In the genomic region with DNA sequence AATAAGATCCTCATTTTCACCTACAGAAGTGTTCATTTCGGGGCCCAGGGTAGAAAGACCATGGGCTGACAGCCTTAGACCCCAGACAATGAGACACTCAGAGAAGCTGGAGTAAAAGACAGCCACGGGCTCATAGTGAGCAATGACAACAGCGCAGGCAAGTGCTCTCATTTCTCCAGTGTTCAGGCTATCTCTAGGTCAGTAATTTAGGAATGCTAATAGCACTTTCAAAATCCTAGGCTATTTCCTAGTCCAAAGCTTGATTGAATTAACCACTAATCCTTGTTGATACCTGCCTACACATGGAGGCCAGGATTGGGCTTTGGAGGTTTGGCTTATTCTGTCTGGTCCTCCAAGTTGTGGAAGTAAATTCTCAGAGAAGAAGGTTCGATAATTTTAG, we compare ENCODE assay signal across 19 cellular contexts.
"Had no signal": no experiment of that assay in that cellular context is flagged by ENCODE, and none has a peak within 500 bp of the region (broad histone marks: within the 10 kb centered on the region; RNA-seq: fewer than 3 reads in every experiment).

No MANE protein-coding gene starts in this region.

- H3K36me3 ChIP-seq: cardiac muscle cell, left lung, neural progenitor cell, ovary, transverse colon had no signal

- H3K4me3 ChIP-seq: cardiac muscle cell, left lung, neural progenitor cell, ovary, psoas muscle, transverse colon, vagina had no signal

- H3K9ac ChIP-seq: neural progenitor cell had no signal

- H3K4me1 ChIP-seq: psoas muscle had no signal

- H2AFZ ChIP-seq: neural progenitor cell had no signal

- DNase-seq: activated CD4-positive, alpha-beta T cell treated with anti-CD3 and anti-CD28 coated beads, Interleukin-2, amount 50 U/mL, for 4 hours; activated effector memory CD4-positive, alpha-beta T cell treated with anti-CD3 and anti-CD28 coated beads, Interleukin-2, amount 50 U/mL, for 16 hours; activated naive CD4-positive, alpha-beta T cell treated with anti-CD3 and anti-CD28 coated beads, Interleukin-2, amount 50 U/mL, for 16 hours; activated T-cell treated with anti-CD3 and anti-CD28 coated beads, Interleukin-2, amount 50 U/mL, for 72 hours; foreskin keratinocyte; hypothalamus; left lung; naive thymus-derived CD4-positive, alpha-beta T cell; ovary; psoas muscle; right cardiac atrium; stimulated activated CD4-positive, alpha-beta T cell treated with anti-CD3 and anti-CD28 coated beads, Interleukin-15, amount 100 ng/mL, for 24 hours; stimulated activated CD4-positive, alpha-beta T cell treated with anti-CD3 and anti-CD28 coated beads, Interleukin-2, amount 100 ng/mL, for 48 hours; T-helper 17 cell; transverse colon had no signal

- H3K27ac ChIP-seq: cardiac muscle cell, epithelial cell of prostate, foreskin keratinocyte, left lung, neural progenitor cell, ovary, psoas muscle, transverse colon, vagina had no signal

- H3K27me3 ChIP-seq: cardiac muscle cell, foreskin keratinocyte, left lung, neural progenitor cell, ovary, transverse colon, vagina had no signal

- ATAC-seq: activated T-cell treated with anti-CD3 and anti-CD28 coated beads, Interleukin-2, amount 50 U/mL, for 72 hours; foreskin keratinocyte; left lung; naive thymus-derived CD4-positive, alpha-beta T cell; psoas muscle; right cardiac atrium; T-helper 17 cell had no signal

- H3K4me2 ChIP-seq: neural progenitor cell had no signal

- H3K9me3 ChIP-seq: left lung, ovary, psoas muscle, transverse colon, vagina had no signal
